Comparison of ENCODE assay signal across 19 cellular contexts in the genomic region with DNA sequence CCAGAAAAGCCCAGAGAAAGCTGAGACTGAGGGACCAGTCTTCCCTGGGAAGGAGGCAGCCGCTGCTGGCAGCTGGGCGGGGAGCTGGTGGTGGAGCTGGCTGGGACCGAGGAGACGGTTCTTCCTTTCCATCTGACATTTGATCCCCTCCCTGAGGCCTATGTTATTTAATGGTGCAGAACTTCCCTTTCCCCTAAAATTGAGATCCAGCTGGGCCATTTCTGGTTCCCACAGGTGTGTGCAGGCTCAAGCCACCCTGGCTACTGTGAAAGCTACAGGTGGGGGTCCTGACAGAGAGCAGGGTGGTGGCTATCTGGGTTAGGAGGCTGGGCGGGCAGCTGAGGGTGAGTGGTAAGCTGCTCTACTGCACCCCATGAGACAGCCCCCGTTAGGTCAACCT.
A peak's percentile ranks its signal among the peaks of the same experiment; 100 is the strongest.
DNase-seq lines count a peak whose midpoint lies in the region; ATAC-seq and TF ChIP-seq lines count a peak whose summit lies in the region.
"Had no signal": no experiment of that assay in that cellular context is flagged by ENCODE, and none has a peak within 500 bp of the region (broad histone marks: within the 10 kb centered on the region; RNA-seq: fewer than 3 reads in every experiment).

No MANE protein-coding gene starts in this region.

- H3K27me3 ChIP-seq in PC-3 (ENCODE audit: low read length), result no peaks in the 10 kb centered on the region
- H3K27me3 ChIP-seq in CD8-positive, alpha-beta T cell (ENCODE audit: insufficient read depth, low read length), result no peaks in the 10 kb centered on the region
- H3K27me3 ChIP-seq: upper lobe of left lung had no signal

- CTCF ChIA-PET in PC-3 (lab: Charles Lee), result interaction anchor here (0.7 kb wide), 1 partner anchor 55 kb away, joined by 4 read pairs; no protein-coding TSS in a partner anchor
- CTCF ChIA-PET in CD8-positive, alpha-beta T cell (lab: Charles Lee), result no interaction called here

- no peaks in the 10 kb centered on the region for H3F3A ChIP-seq in PC-3 (ENCODE audit: low read length, unreplicated experiment)

- intact Hi-C loops in PC-3 (cut with micrococcal nuclease), result no loop called here
- intact Hi-C loops in CD8-positive, alpha-beta T cell (cut with DNase I, micrococcal nuclease), result no loop called here

- no peaks in the 10 kb centered on the region for H3K36me3 Mint-ChIP-seq in CD8-positive, alpha-beta T cell
- H3K36me3 Mint-ChIP-seq: CD8-positive, alpha-beta memory T cell; T-cell had no signal

- no peak overlapping the region for H3K4me3 Mint-ChIP-seq in CD8-positive, alpha-beta T cell
- H3K4me3 Mint-ChIP-seq: CD8-positive, alpha-beta memory T cell; T-cell had no signal

- no peak for TF ChIP-seq RAD21 in Ishikawa (IDR thresholded peaks at IDR 0.05; ENCODE audit: low read depth)

- H3K9ac ChIP-seq in PC-3 (ENCODE audit: low read length), result no peak overlapping the region

- ATAC-seq in PC-3, result peak; percentile 29
- no peak for ATAC-seq in CD8-positive, alpha-beta T cell
- ATAC-seq: lower lobe of right lung, T-cell had no signal

- no peaks in the 10 kb centered on the region for H3K4me1 Mint-ChIP-seq in CD8-positive, alpha-beta T cell (ENCODE audit: low read depth)
- H3K4me1 Mint-ChIP-seq: CD8-positive, alpha-beta memory T cell; T-cell had no signal

- no peak overlapping the region for H2AFZ ChIP-seq in PC-3 (ENCODE audit: low read length)

- peak; percentile 70 for DNase-seq in DMS79 treated with DMSO at 0.1 percent for 48 hours (lab: John Stamatoyannopoulos, UW)
- DNase-seq in PC-3, result peak; percentile 25
- DNase-seq in left kidney (ENCODE audit: low read depth, low spot score), result peak; percentile 96
- no peak for DNase-seq in SKM-1 (lab: John Stamatoyannopoulos, UW; ENCODE audit: unreplicated experiment)
- no peak for DNase-seq in coronary artery (ENCODE audit: low spot score)
- DNase-seq in CD8-positive, alpha-beta T cell, result no peak
- no peak for DNase-seq in effector CD4-positive, alpha-beta T cell
- DNase-seq: activated CD4-positive, alpha-beta T cell treated with anti-CD3 and anti-CD28 coated beads for 48 hours; CD8-positive, alpha-beta memory T cell; DND-41; head of caudate nucleus; lower lobe of right lung; NCI-H1694; NCI-H446 treated with DMSO at 0.1 percent for 48 hours; occipital lobe; stimulated activated CD4-positive, alpha-beta T cell treated with anti-CD3 and anti-CD28 coated beads, Interleukin-12 subunit alpha, Interleukin-12 subunit beta, amount 100 ng/mL, for 4 hours; T-cell; upper lobe of left lung had no signal

- POLR2A ChIA-PET in PC-3 (lab: Charles Lee; ENCODE audit: unreplicated experiment), result no interaction called here
- POLR2A ChIA-PET in CD8-positive, alpha-beta T cell (lab: Charles Lee), result no interaction called here

- H3K79me2 ChIP-seq in PC-3 (ENCODE audit: low read length), result no peaks in the 10 kb centered on the region

- H3K4me2 ChIP-seq in PC-3 (ENCODE audit: low read length), result no peak overlapping the region

- no peak for TF ChIP-seq CTCF in PC-3 (conservative IDR thresholded peaks at IDR 0.05; ENCODE audit: low read depth, low read length)
- TF ChIP-seq CTCF in coronary artery (IDR thresholded peaks at IDR 0.05), result no peak
- no peak for TF ChIP-seq CTCF in CD8-positive, alpha-beta T cell (IDR thresholded peaks at IDR 0.05)

- H3K9me3 ChIP-seq in PC-3 (ENCODE audit: low read length), result no peaks in the 10 kb centered on the region
- H3K9me3 ChIP-seq in CD8-positive, alpha-beta T cell (ENCODE audit: low read length), result no peaks in the 10 kb centered on the region
- H3K9me3 ChIP-seq: lower lobe of right lung, upper lobe of left lung had no signal

- H3K9me2 ChIP-seq in PC-3 (replicated peaks; ENCODE audit: low read length), result no peaks in the 10 kb centered on the region

- no peaks in the 10 kb centered on the region for H3K9me3 Mint-ChIP-seq in CD8-positive, alpha-beta T cell
- H3K9me3 Mint-ChIP-seq: T-cell had no signal

- H3K4me1 ChIP-seq in PC-3 (ENCODE audit: insufficient read depth, low read length), result peaks cover 7% of the 10 kb centered on the region
- no peaks in the 10 kb centered on the region for H3K4me1 ChIP-seq in CD8-positive, alpha-beta T cell (ENCODE audit: insufficient read depth, low read length)
- H3K4me1 ChIP-seq: lower lobe of right lung, upper lobe of left lung had no signal

- H3K36me3 ChIP-seq in PC-3 (ENCODE audit: low read depth, low read length), result no peaks in the 10 kb centered on the region
- no peaks in the 10 kb centered on the region for H3K36me3 ChIP-seq in CD8-positive, alpha-beta T cell (ENCODE audit: insufficient read depth, low read length)
- H3K36me3 ChIP-seq: lower lobe of right lung, upper lobe of left lung had no signal

- H4K20me1 ChIP-seq in PC-3 (ENCODE audit: low read length), result no peaks in the 10 kb centered on the region

- no peak overlapping the region for H3K4me3 ChIP-seq in PC-3 (ENCODE audit: low read length)
- H3K4me3 ChIP-seq in coronary artery, result no peak overlapping the region
- no peak overlapping the region for H3K4me3 ChIP-seq in CD8-positive, alpha-beta T cell (ENCODE audit: low read depth, low read length)
- H3K4me3 ChIP-seq: lower lobe of right lung, upper lobe of left lung had no signal

- no peak overlapping the region for H3K27ac Mint-ChIP-seq in CD8-positive, alpha-beta T cell
- H3K27ac Mint-ChIP-seq: CD8-positive, alpha-beta memory T cell; T-cell had no signal

- H3K27ac ChIP-seq in PC-3 (ENCODE audit: low read length), result no peak overlapping the region
- H3K27ac ChIP-seq in coronary artery, result no peak overlapping the region
- no peak overlapping the region for H3K27ac ChIP-seq in CD8-positive, alpha-beta T cell (ENCODE audit: low read depth, low read length)
- H3K27ac ChIP-seq: lower lobe of right lung, upper lobe of left lung had no signal

- no TSS peak for BruUV-seq in PC-3 (replicated peaks; lab: Mats Ljungman, UMichigan)

- H3K27me3 Mint-ChIP-seq in CD8-positive, alpha-beta T cell (ENCODE audit: low read depth), result peaks cover 22% of the 10 kb centered on the region

- TF ChIP-seq EP300 in Ishikawa (IDR thresholded peaks at IDR 0.05; ENCODE audit: borderline replicate concordance), result peak; percentile 32; the same call in 1 of the 2 replicates

TF ChIP-seq in Ishikawa, 13 proteins besides CTCF, POLR2A, EP300 and RAD21:
- TF ChIP-seq CEBPB (IDR thresholded peaks at IDR 0.05) (no peak), NFIC (IDR thresholded peaks at IDR 0.05) (no peak), YY1 (IDR thresholded peaks at IDR 0.05; ENCODE audit: low read depth) (no peak), TAF1 (IDR thresholded peaks at IDR 0.05; ENCODE audit: low read depth) (no peak), ZBTB7A (IDR thresholded peaks at IDR 0.05; ENCODE audit: low read depth) (no peak), EGR1 (IDR thresholded peaks at IDR 0.05) (no peak), CREB1 (IDR thresholded peaks at IDR 0.05; ENCODE audit: low read depth) (no peak), TCF12 (IDR thresholded peaks at IDR 0.05; ENCODE audit: low read depth) (no peak), TEAD4 (IDR thresholded peaks at IDR 0.05) (no peak), FOXM1 (IDR thresholded peaks at IDR 0.05; ENCODE audit: borderline replicate concordance, low read depth) (no peak)
- TF ChIP-seq, protein P1, sequence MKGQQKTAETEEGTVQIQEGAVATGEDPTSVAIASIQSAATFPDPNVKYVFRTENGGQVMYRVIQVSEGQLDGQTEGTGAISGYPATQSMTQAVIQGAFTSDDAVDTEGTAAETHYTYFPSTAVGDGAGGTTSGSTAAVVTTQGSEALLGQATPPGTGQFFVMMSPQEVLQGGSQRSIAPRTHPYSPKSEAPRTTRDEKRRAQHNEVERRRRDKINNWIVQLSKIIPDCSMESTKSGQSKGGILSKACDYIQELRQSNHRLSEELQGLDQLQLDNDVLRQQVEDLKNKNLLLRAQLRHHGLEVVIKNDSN (IDR thresholded peaks at IDR 0.05), result no peak
- TF ChIP-seq, protein P2, sequence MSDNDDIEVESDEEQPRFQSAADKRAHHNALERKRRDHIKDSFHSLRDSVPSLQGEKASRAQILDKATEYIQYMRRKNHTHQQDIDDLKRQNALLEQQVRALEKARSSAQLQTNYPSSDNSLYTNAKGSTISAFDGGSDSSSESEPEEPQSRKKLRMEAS (IDR thresholded peaks at IDR 0.05), result no peak
- TF ChIP-seq, protein P3, sequence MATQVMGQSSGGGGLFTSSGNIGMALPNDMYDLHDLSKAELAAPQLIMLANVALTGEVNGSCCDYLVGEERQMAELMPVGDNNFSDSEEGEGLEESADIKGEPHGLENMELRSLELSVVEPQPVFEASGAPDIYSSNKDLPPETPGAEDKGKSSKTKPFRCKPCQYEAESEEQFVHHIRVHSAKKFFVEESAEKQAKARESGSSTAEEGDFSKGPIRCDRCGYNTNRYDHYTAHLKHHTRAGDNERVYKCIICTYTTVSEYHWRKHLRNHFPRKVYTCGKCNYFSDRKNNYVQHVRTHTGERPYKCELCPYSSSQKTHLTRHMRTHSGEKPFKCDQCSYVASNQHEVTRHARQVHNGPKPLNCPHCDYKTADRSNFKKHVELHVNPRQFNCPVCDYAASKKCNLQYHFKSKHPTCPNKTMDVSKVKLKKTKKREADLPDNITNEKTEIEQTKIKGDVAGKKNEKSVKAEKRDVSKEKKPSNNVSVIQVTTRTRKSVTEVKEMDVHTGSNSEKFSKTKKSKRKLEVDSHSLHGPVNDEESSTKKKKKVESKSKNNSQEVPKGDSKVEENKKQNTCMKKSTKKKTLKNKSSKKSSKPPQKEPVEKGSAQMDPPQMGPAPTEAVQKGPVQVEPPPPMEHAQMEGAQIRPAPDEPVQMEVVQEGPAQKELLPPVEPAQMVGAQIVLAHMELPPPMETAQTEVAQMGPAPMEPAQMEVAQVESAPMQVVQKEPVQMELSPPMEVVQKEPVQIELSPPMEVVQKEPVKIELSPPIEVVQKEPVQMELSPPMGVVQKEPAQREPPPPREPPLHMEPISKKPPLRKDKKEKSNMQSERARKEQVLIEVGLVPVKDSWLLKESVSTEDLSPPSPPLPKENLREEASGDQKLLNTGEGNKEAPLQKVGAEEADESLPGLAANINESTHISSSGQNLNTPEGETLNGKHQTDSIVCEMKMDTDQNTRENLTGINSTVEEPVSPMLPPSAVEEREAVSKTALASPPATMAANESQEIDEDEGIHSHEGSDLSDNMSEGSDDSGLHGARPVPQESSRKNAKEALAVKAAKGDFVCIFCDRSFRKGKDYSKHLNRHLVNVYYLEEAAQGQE (IDR thresholded peaks at IDR 0.05; ENCODE audit: low read depth), result no peak

Comparison
In these comparisons a context has a peak if more than half of its experiments do, and no peak if none do; other contexts are left out.
1. DNase-seq: peak in DMS79 treated with DMSO at 0.1 percent for 48 hours (single experiment), PC-3 (single experiment) and left kidney (single experiment); none in SKM-1 (single experiment), coronary artery (single experiment), CD8-positive, alpha-beta T cell (0 of 7) and effector CD4-positive, alpha-beta T cell (single experiment).